ENCODE assay signal across 1 cellular context in genomic region chr11:107590460-107591097, GRCh38.
TF ChIP-seq lines count a peak whose summit lies in the region.

No MANE protein-coding gene starts in this region.

TF ChIP-seq in HEK293, 187 proteins besides CTCF, POLR2A, EP300 and RAD21 (continued from another document):
- TF ChIP-seq ZBTB11 (tag by site-specific recombination; conservative IDR thresholded peaks at IDR 0.05; ENCODE audit: low read depth) (no peak), ZNF561 (tag by site-specific recombination; IDR thresholded peaks at IDR 0.05; ENCODE audit: borderline replicate concordance) (no peak), ZFP37 (tag by site-specific recombination; IDR thresholded peaks at IDR 0.05) (no peak), TRIM28 (IDR thresholded peaks at IDR 0.05; ENCODE audit: borderline replicate concordance, low read length) (no peak), BCL11A (tag by site-specific recombination; IDR thresholded peaks at IDR 0.05; ENCODE audit: low read depth) (no peak), KLF7 (tag by site-specific recombination; IDR thresholded peaks at IDR 0.05; ENCODE audit: borderline replicate concordance) (no peak), KLF9 (tag by site-specific recombination; IDR thresholded peaks at IDR 0.05; ENCODE audit: low read depth) (no peak), ZNF707 (tag by site-specific recombination; IDR thresholded peaks at IDR 0.05) (no peak), ZNF624 (tag by site-specific recombination; IDR thresholded peaks at IDR 0.05) (no peak), ZBTB20 (tag by site-specific recombination; IDR thresholded peaks at IDR 0.05) (peak; percentile 82), ZNF175 (tag by site-specific recombination; IDR thresholded peaks at IDR 0.05) (no peak), ZSCAN30 (tag by site-specific recombination; IDR thresholded peaks at IDR 0.05) (no peak), GLIS1 (tag by site-specific recombination; IDR thresholded peaks at IDR 0.05) (peak; percentile 60)
